In genomic region chrX:9464435-9465371, GRCh38 we compare ENCODE assay signal across 1 cellular context.
A peak's percentile ranks its signal among the peaks of the same experiment; 100 is the strongest.
TF ChIP-seq lines count a peak whose summit lies in the region.

Gene TBL1X (plus strand): TSS chrX:9465058. CDS start chrX:9653587, 188,529 bp downstream.

TF ChIP-seq in HEK293, 187 proteins besides CTCF, POLR2A, EP300 and RAD21 (continued from another document):
- TF ChIP-seq ZNF488 (tag by site-specific recombination; IDR thresholded peaks at IDR 0.05) (no peak), ZNF560 (tag by site-specific recombination; IDR thresholded peaks at IDR 0.05; ENCODE audit: borderline replicate concordance) (no peak), ZNF514 (tag by site-specific recombination; IDR thresholded peaks at IDR 0.05) (no peak), SP2 (tag by site-specific recombination; IDR thresholded peaks at IDR 0.05) (peak; percentile 26)
